In genomic region chr10:6212806-6213205, GRCh38 we compare ENCODE assay signal across 31 cellular contexts. TPM values are rescaled to one million over a fixed set of nuclear protein-coding genes. Genes with fewer than 3 reads are reported as not detected.
DNase-seq lines count a peak whose midpoint lies in the region; ATAC-seq, FAIRE-seq and TF ChIP-seq lines count a peak whose summit lies in the region.
"Had no signal": no experiment of that assay in that cellular context is flagged by ENCODE, and none has a peak within 500 bp of the region (broad histone marks: within the 10 kb centered on the region; RNA-seq: fewer than 3 reads in every experiment).

No MANE protein-coding gene starts in this region.

- POLR2A ChIA-PET in HepG2 (lab: Yijun Ruan, JAX), result no interaction called here

- FAIRE-seq in urothelium cell line (lab: Jason Lieb, UNC), result no peak
- FAIRE-seq in HepG2 (lab: Jason Lieb, UNC), result no peak
- FAIRE-seq: colon, GM12878, H54 had no signal

- CTCF ChIA-PET in HepG2 (lab: Yijun Ruan, JAX; ENCODE audit: low intra/inter-chr PET ratio, low total read pairs), result no interaction called here

- no peak overlapping the region for H3K9ac ChIP-seq in HepG2 (ENCODE audit: insufficient read depth, low read depth, low read length)
- H3K9ac ChIP-seq: KMS-11 had no signal

- H3K27ac ChIP-seq in esophagus squamous epithelium (peak overlapping the region in 3 of 4 donors; percentile 2 to 74 (median 58)), psoas muscle (peak overlapping the region; percentile 72), tibial artery (peak overlapping the region; percentile 0 to 51), HepG2 (ENCODE audit: extremely low read length, insufficient read depth, low read length) (no peak overlapping the region)
- H3K27ac ChIP-seq: HL-60, KMS-11 had no signal

- H3K27ac Mint-ChIP-seq in natural killer cell treated with Interleukin-12 subunit alpha and Interleukin-12 subunit beta and Interleukin-15 and Interleukin-18, amount 100 ng/mL, for 72 hours, result no peak overlapping the region
- no peak overlapping the region for H3K27ac Mint-ChIP-seq in natural killer cell
- H3K27ac Mint-ChIP-seq: CD8-positive, alpha-beta T cell; T-helper 17 cell had no signal

- H3K27me3 ChIP-seq in esophagus squamous epithelium, result no peaks in the 10 kb centered on the region
- no peaks in the 10 kb centered on the region for H3K27me3 ChIP-seq in psoas muscle (ENCODE audit: insufficient read depth in 3 of 3, low read length in 2 of 3)
- H3K27me3 ChIP-seq in tibial artery, result no peaks in the 10 kb centered on the region
- H3K27me3 ChIP-seq in HepG2 (ENCODE audit: control insufficient read depth in 1 of 2, insufficient read depth in 2 of 2, low read length in 2 of 2), result no peaks in the 10 kb centered on the region
- H3K27me3 ChIP-seq: breast epithelium, MG63 had no signal

- H3K4me2 ChIP-seq in HepG2 (ENCODE audit: low read depth, low read length), result no peak overlapping the region
- H3K4me2 ChIP-seq: KMS-11 had no signal

- no peaks in the 10 kb centered on the region for H3K27me3 Mint-ChIP-seq in natural killer cell treated with Interleukin-12 subunit alpha and Interleukin-12 subunit beta and Interleukin-15 and Interleukin-18, amount 100 ng/mL, for 72 hours
- no peaks in the 10 kb centered on the region for H3K27me3 Mint-ChIP-seq in natural killer cell (ENCODE audit: low read depth in 2 of 2)
- H3K27me3 Mint-ChIP-seq: activated T-helper 17 cell treated with anti-CD3 and anti-CD28 coated beads, Interleukin-2, amount 50 U/mL, for 72 hours; T-helper 17 cell had no signal

- H3K36me3 ChIP-seq in esophagus squamous epithelium (peaks cover 27 to 71% (median 44%) of the 10 kb centered on the region in 3 donors), psoas muscle (ENCODE audit: insufficient read depth in 1 of 2, low read depth in 1 of 2) (peaks cover 3 to 79% of the 10 kb centered on the region in 2 donors), tibial artery (peaks cover 44 to 47% (median 44%) of the 10 kb centered on the region in 3 donors), HepG2 (replicated peaks in 1 of 2; ENCODE audit: control insufficient read depth in 1 of 2, insufficient read depth in 2 of 2, low read length in 2 of 2) (peaks cover 24 to 38% of the 10 kb centered on the region in 2 experiments)

- H3K9me3 ChIP-seq in esophagus squamous epithelium (no peaks in the 10 kb centered on the region), psoas muscle (no peaks in the 10 kb centered on the region), tibial artery (no peaks in the 10 kb centered on the region), HepG2 (ENCODE audit: low read length) (no peaks in the 10 kb centered on the region)
- H3K9me3 ChIP-seq: breast epithelium, MG63 had no signal

- no peak for TF ChIP-seq RAD21 in HepG2 (CRISPR knock-in tag; IDR thresholded peaks at IDR 0.05)

- H3K4me3 ChIP-seq in esophagus squamous epithelium (no peak overlapping the region), psoas muscle (no peak overlapping the region), tibial artery (no peak overlapping the region), HepG2 (replicated peaks in 1 of 3; ENCODE audit: insufficient read depth in 1 of 3, low read depth in 2 of 3, low read length in 3 of 3) (no peak overlapping the region)
- H3K4me3 ChIP-seq: breast epithelium, GM12878, MG63 had no signal

- H2AFZ ChIP-seq in HepG2 (ENCODE audit: low read length), result no peak overlapping the region

- H3K9me3 Mint-ChIP-seq in natural killer cell treated with Interleukin-12 subunit alpha and Interleukin-12 subunit beta and Interleukin-15 and Interleukin-18, amount 100 ng/mL, for 72 hours, result no peaks in the 10 kb centered on the region
- no peaks in the 10 kb centered on the region for H3K9me3 Mint-ChIP-seq in natural killer cell
- H3K9me3 Mint-ChIP-seq: activated T-helper 17 cell treated with anti-CD3 and anti-CD28 coated beads, Interleukin-2, amount 50 U/mL, for 72 hours; CD8-positive, alpha-beta T cell had no signal

- ATAC-seq in natural killer cell treated with Interleukin-12 subunit alpha and Interleukin-12 subunit beta and Interleukin-15 and Interleukin-18, amount 100 ng/mL, for 72 hours, result no peak
- ATAC-seq in natural killer cell (no peak), psoas muscle (no peak), HG03342 (IDR thresholded peaks at IDR 0.05; ENCODE audit: unreplicated experiment) (no peak), HepG2 (no peak)
- ATAC-seq: activated CD4-positive, CD25-positive, alpha-beta regulatory T cell treated with anti-CD3 and anti-CD28 coated beads, Interleukin-2, amount 50 U/mL, for 24 hours; activated T-helper 17 cell treated with anti-CD3 and anti-CD28 coated beads, Interleukin-2, amount 50 U/mL, for 72 hours; CD8-positive, alpha-beta T cell; GM12878; T-helper 17 cell had no signal

- peak; percentile 53 for DNase-seq in natural killer cell treated with Interleukin-12 subunit alpha and Interleukin-12 subunit beta and Interleukin-15 and Interleukin-18, amount 100 ng/mL, for 72 hours (ENCODE audit: low spot score)
- DNase-seq in natural killer cell (no peak), esophagus squamous epithelium (lab: John Stamatoyannopoulos, UW) (no peak), psoas muscle (peak in 1 of 2 donors; percentile 23), tibial artery (no peak), urothelium cell line (ENCODE audit: low spot score) (no peak), HepG2 (ENCODE audit: low spot score) (no peak)
- DNase-seq: activated CD4-positive, alpha-beta T cell treated with anti-CD3 and anti-CD28 coated beads, Interleukin-2, amount 50 U/mL, for 48 hours; activated CD8-positive, alpha-beta memory T cell treated with anti-CD3 and anti-CD28 coated beads, Interleukin-2, amount 50 U/mL, for 4 hours; activated naive CD4-positive, alpha-beta T cell treated with anti-CD3 and anti-CD28 coated beads, Interleukin-2, amount 50 U/mL, for 16 hours; amniotic stem cell; CD8-positive, alpha-beta T cell; DMS 273 treated with DMSO at 0.1 percent for 48 hours; effector CD4-positive, alpha-beta T cell; MG63; NCI-H1105; NCI-H2081; NCI-H2227 treated with DMSO at 0.1 percent for 48 hours; NCI-H526 treated with DMSO at 0.1 percent for 48 hours; Right ventricle myocardium superior; stimulated activated CD4-positive, alpha-beta T cell treated with anti-CD3 and anti-CD28 coated beads, Interleukin-4, amount 100 ng/mL, for 4 hours; T-helper 17 cell had no signal

- H3K79me2 ChIP-seq in HepG2 (ENCODE audit: insufficient read depth, low read length), result peaks cover 6% of the 10 kb centered on the region

- WGBS in esophagus squamous epithelium, 2 donors, result 74 to 100% methylated on average over 1 to 2 of the region's 3 CpGs
- 68 to 74% (median 71%) methylated on average over 3 of the region's 3 CpGs for WGBS in psoas muscle, 3 donors
- 92% methylated on average over 3 of the region's 3 CpGs for WGBS in HepG2 (ENCODE audit: low lambda C conversion rate)

- H3K4me1 ChIP-seq in esophagus squamous epithelium (peaks cover 3 to 53% (median 32%) of the 10 kb centered on the region in 3 donors), psoas muscle (peaks cover 35% of the 10 kb centered on the region), tibial artery (peaks cover 0 to 46% (median 28%) of the 10 kb centered on the region in 4 donors), HepG2 (ENCODE audit: insufficient read depth, low read length) (peaks cover 8% of the 10 kb centered on the region; the same call in 1 of the 2 replicates)

- TF ChIP-seq POLR2A in esophagus squamous epithelium (IDR thresholded peaks at IDR 0.05) (no peak), HepG2 (IDR thresholded peaks at IDR 0.05; ENCODE audit: insufficient read depth in 1 of 2, low read depth in 2 of 2, low read length in 2 of 2) (no peak)

- intact Hi-C loops in natural killer cell (cut with micrococcal nuclease) (no loop called here), esophagus squamous epithelium (cut with DNase I) (no loop called here), psoas muscle (cut with DNase I) (loop anchor here in 1 of 2 donors (5.0 kb wide), 1 partner anchor 189 kb away; no protein-coding TSS in a partner anchor), tibial artery (cut with DNase I; ENCODE audit: low total_unique reads) (no loop called here), HepG2 (cut with micrococcal nuclease; ENCODE audit: unreplicated experiment) (no loop called here)

- H3K4me3 Mint-ChIP-seq in natural killer cell treated with Interleukin-12 subunit alpha and Interleukin-12 subunit beta and Interleukin-15 and Interleukin-18, amount 100 ng/mL, for 72 hours, result no peak overlapping the region
- H3K4me3 Mint-ChIP-seq in natural killer cell, result no peak overlapping the region
- H3K4me3 Mint-ChIP-seq: activated T-helper 17 cell treated with anti-CD3 and anti-CD28 coated beads, Interleukin-2, amount 50 U/mL, for 72 hours; CD8-positive, alpha-beta T cell; T-helper 17 cell had no signal

- peaks cover 15% of the 10 kb centered on the region; the same call in 1 of the 2 replicates for H4K20me1 ChIP-seq in HepG2 (ENCODE audit: insufficient read depth, low read length)

- BruUV-seq in HepG2 (replicated peaks; lab: Mats Ljungman, UMichigan), result no TSS peak

- in situ Hi-C loops in HepG2 (cut with HindIII; ENCODE audit: extremely low pct_ligation_motif_present, low pct_unique_long_range_greater_than_20kb), result no loop called here

- TF ChIP-seq EP300 in HepG2 (IDR thresholded peaks at IDR 0.05; ENCODE audit: low read depth in 2 of 2, low read length in 2 of 2) (no peak), HepG2 (CRISPR knock-in tag; IDR thresholded peaks at IDR 0.05; ENCODE audit: borderline replicate concordance) (no peak)

- no peak for TF ChIP-seq CTCF in natural killer cell (IDR thresholded peaks at IDR 0.05)
- TF ChIP-seq CTCF in esophagus squamous epithelium (IDR thresholded peaks at IDR 0.05), result no peak
- no peak for TF ChIP-seq CTCF in psoas muscle (IDR thresholded peaks at IDR 0.05)
- TF ChIP-seq CTCF in tibial artery (IDR thresholded peaks at IDR 0.05), result no peak
- TF ChIP-seq CTCF in HepG2 (CRISPR knock-in tag; IDR thresholded peaks at IDR 0.05), result no peak

- peaks cover 8% of the 10 kb centered on the region for H3K36me3 Mint-ChIP-seq in natural killer cell treated with Interleukin-12 subunit alpha and Interleukin-12 subunit beta and Interleukin-15 and Interleukin-18, amount 100 ng/mL, for 72 hours
- no peaks in the 10 kb centered on the region for H3K36me3 Mint-ChIP-seq in natural killer cell

- H3K4me1 Mint-ChIP-seq in natural killer cell treated with Interleukin-12 subunit alpha and Interleukin-12 subunit beta and Interleukin-15 and Interleukin-18, amount 100 ng/mL, for 72 hours (ENCODE audit: low read depth in 2 of 2), result peaks cover 10 to 26% of the 10 kb centered on the region in 2 donors
- H3K4me1 Mint-ChIP-seq in natural killer cell, result no peaks in the 10 kb centered on the region

RNA-seq across cellular contexts. Expression of gene PFKFB3, which starts 10.1 kb away (rescaled TPM):
- total RNA-seq in natural killer cell treated with Interleukin-12 subunit alpha and Interleukin-12 subunit beta and Interleukin-15 and Interleukin-18, amount 100 ng/mL, for 72 hours, result 100 to 1,000 TPM; 190 to 256 TPM
- total RNA-seq in natural killer cell (10 to 100 TPM; 33.4 to 59.7 (median 39.0) TPM), esophagus squamous epithelium (10 to 100 TPM; 17.1 to 37.8 (median 26.2) TPM), psoas muscle (100 to 1,000 TPM in 3 of 4 donors, 10 to 100 TPM in 1; 25.4 to 225 (median 148) TPM), HepG2 (2016; rRNA removed; fragmentation: Illumina TruSeq; extraction: Trizol) (0.87 and 1.2 TPM in 2 replicates)
- polyA plus RNA-seq in psoas muscle (100 to 1,000 TPM in 2 of 3 donors, 10 to 100 TPM in 1; 26.7 to 704 (median 448) TPM), HepG2 (2011; rRNA removed) (10.9 and 13.3 TPM in 2 replicates)
- 0.18 and 0.20 TPM in 2 replicates for total RNA-seq in HepG2 (2016; cell fraction: cytosol; rRNA removed; fragmentation: Illumina TruSeq; extraction: Trizol; ENCODE audit: low read depth)
- total RNA-seq in HepG2 (2016; cell fraction: insoluble cytoplasmic fraction; rRNA removed; fragmentation: Illumina TruSeq; extraction: Trizol), result 0.36 and 0.80 TPM in 2 replicates
- 0.34 and 0.37 TPM in 2 replicates for total RNA-seq in HepG2 (2016; cell fraction: membrane; rRNA removed; fragmentation: Illumina TruSeq; extraction: Trizol)
- total RNA-seq in HepG2 (2016; cell fraction: nucleus; rRNA removed; fragmentation: Illumina TruSeq; extraction: Trizol), result 0.88 and 1.3 TPM in 2 replicates
- polyA plus RNA-seq in HepG2 (2011; cell fraction: cytosol; rRNA removed), result 3.7 and 4.8 TPM in 2 replicates
- 27.2 and 51.8 TPM in 2 replicates for polyA plus RNA-seq in HepG2 (2011; cell fraction: nucleus; rRNA removed)
- polyA plus RNA-seq in HepG2 (2012), result 9.2 and 16.4 TPM in 2 replicates
- polyA plus RNA-seq in HepG2 (2016; cell fraction: cytosol; fragmentation: Illumina TruSeq; extraction: Trizol; ENCODE audit: low read depth), result 0.06 and 0.09 TPM in 2 replicates
- polyA plus RNA-seq in HepG2 (2016; cell fraction: insoluble cytoplasmic fraction; fragmentation: Illumina TruSeq; extraction: Trizol; ENCODE audit: low read depth), result 0.51 and 0.97 TPM in 2 replicates
- 0.21 and 0.44 TPM in 2 replicates for polyA plus RNA-seq in HepG2 (2016; cell fraction: membrane; fragmentation: Illumina TruSeq; extraction: Trizol; ENCODE audit: low read depth)
- polyA plus RNA-seq in HepG2 (2016; cell fraction: nucleus; fragmentation: Illumina TruSeq; extraction: Trizol; ENCODE audit: insufficient read depth, low read depth), result 1.6 and 4.3 TPM in 2 replicates
- polyA minus RNA-seq in HepG2 (2011; rRNA and poly(A)+ RNA removed; ENCODE audit: low replicate concordance), result 10.8 and 22.0 TPM in 2 replicates
- 4.5 and 7.2 TPM in 2 replicates for polyA minus RNA-seq in HepG2 (2011; cell fraction: cytosol; rRNA and poly(A)+ RNA removed)
- polyA minus RNA-seq in HepG2 (2011; cell fraction: nucleus; rRNA and poly(A)+ RNA removed), result 12.1 and 13.3 TPM in 2 replicates

Comparison
In these comparisons a context has a peak if more than half of its experiments do, and no peak if none do; other contexts are left out.
1. RNA of gene PFKFB3, which starts 10.1 kb away (total RNA-seq): 190 to 256 TPM in natural killer cell treated with Interleukin-12 subunit alpha and Interleukin-12 subunit beta and Interleukin-15 and Interleukin-18, amount 100 ng/mL, for 72 hours, 25.4 to 225 TPM in psoas muscle, 33.4 to 59.7 TPM in natural killer cell and 17.1 to 37.8 TPM in esophagus squamous epithelium; 0.18 to 1.3 TPM in HepG2; every median in the first group is over 4 times any median in the second.